2 cellular contexts compared by ENCODE assay signal in the genomic region with DNA sequence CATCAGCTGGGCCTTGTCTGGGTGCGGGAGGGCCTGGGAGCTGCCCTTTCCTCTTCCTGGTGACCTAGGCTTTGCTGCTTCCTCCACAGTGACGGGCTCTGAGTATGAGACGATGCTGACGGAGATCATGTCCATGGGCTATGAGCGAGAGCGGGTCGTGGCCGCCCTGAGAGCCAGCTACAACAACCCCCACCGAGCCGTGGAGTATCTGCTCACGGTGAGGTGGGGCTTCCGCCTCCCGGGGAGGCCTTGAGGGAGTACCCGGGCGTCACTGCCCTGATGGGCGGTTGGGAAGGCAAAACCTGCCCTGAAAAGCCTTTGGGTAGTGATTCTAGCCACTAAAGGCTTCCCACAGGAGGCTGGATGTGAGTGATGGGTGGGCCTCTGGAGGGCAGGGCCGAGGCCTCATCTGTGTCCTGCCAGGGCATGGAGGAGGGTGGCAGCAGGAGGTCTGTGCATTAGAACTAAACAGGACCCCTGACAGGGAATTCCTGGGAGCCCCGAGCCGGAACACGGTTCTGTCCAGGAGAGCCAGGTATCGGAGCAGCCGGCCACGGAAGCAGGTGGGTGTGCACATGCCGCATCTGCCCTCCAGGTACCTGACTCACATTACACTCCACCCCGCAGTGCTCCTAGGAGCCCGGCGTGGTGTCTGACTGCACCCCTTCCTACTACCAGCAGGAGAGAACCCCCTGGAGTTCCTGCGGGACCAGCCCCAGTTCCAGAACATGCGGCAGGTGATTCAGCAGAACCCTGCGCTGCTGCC.
TF ChIP-seq lines count a peak whose summit lies in the region.

No MANE protein-coding gene starts in this region.

TF ChIP-seq in HEK293, 187 proteins besides CTCF, POLR2A, EP300 and RAD21:
- peak; percentile 19 for TF ChIP-seq SP2 (tag by site-specific recombination; IDR thresholded peaks at IDR 0.05)
- no peak for TF ChIP-seq ZNF549 (tag by site-specific recombination; IDR thresholded peaks at IDR 0.05)
- TF ChIP-seq ZFP3 (tag by site-specific recombination; IDR thresholded peaks at IDR 0.05; ENCODE audit: low read depth), result no peak
- 0 out of 2 replicates have a peak, but pooled peaks have one; percentile 9 for TF ChIP-seq GLIS1 (tag by site-specific recombination; IDR thresholded peaks at IDR 0.05)
- TF ChIP-seq ZXDB (tag by site-specific recombination; IDR thresholded peaks at IDR 0.05), result no peak
- TF ChIP-seq ZNF202 (tag by site-specific recombination; IDR thresholded peaks at IDR 0.05; ENCODE audit: borderline replicate concordance), result no peak
- TF ChIP-seq, protein P1, sequence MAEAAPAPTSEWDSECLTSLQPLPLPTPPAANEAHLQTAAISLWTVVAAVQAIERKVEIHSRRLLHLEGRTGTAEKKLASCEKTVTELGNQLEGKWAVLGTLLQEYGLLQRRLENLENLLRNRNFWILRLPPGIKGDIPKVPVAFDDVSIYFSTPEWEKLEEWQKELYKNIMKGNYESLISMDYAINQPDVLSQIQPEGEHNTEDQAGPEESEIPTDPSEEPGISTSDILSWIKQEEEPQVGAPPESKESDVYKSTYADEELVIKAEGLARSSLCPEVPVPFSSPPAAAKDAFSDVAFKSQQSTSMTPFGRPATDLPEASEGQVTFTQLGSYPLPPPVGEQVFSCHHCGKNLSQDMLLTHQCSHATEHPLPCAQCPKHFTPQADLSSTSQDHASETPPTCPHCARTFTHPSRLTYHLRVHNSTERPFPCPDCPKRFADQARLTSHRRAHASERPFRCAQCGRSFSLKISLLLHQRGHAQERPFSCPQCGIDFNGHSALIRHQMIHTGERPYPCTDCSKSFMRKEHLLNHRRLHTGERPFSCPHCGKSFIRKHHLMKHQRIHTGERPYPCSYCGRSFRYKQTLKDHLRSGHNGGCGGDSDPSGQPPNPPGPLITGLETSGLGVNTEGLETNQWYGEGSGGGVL (tag by site-specific recombination; IDR thresholded peaks at IDR 0.05), result no peak
- peak; percentile 62 for TF ChIP-seq ZIC2 (tag by site-specific recombination; IDR thresholded peaks at IDR 0.05)
- no peak for TF ChIP-seq ZNF211 (tag by site-specific recombination; IDR thresholded peaks at IDR 0.05; ENCODE audit: low read depth)

TF ChIP-seq in HEK293T, 16 proteins besides CTCF, POLR2A, EP300 and RAD21:
- TF ChIP-seq FOXK2 (IDR thresholded peaks at IDR 0.05) (no peak), FOXA1 (IDR thresholded peaks at IDR 0.05) (no peak), TARDBP (IDR thresholded peaks at IDR 0.05) (no peak), CTBP1 (IDR thresholded peaks at IDR 0.05; ENCODE audit: borderline replicate concordance) (no peak), HDGF (IDR thresholded peaks at IDR 0.05; ENCODE audit: borderline replicate concordance) (no peak), SUZ12 (IDR thresholded peaks at IDR 0.05) (no peak), ZNF384 (IDR thresholded peaks at IDR 0.05) (no peak), FOXM1 (IDR thresholded peaks at IDR 0.05; ENCODE audit: borderline replicate concordance) (no peak), ELF4 (IDR thresholded peaks at IDR 0.05) (no peak)
